ENCODE assay signal across 8 cellular contexts in genomic region chr14:69013943-69014782, GRCh38. TPM values are rescaled to one million over a fixed set of nuclear protein-coding genes. Genes with fewer than 3 reads are reported as not detected.
A peak's percentile ranks its signal among the peaks of the same experiment; 100 is the strongest.
DNase-seq lines count a peak whose midpoint lies in the region; ATAC-seq and TF ChIP-seq lines count a peak whose summit lies in the region.

No MANE protein-coding gene starts in this region.

- no peak overlapping the region for H3K23ac ChIP-seq in mesendoderm (ENCODE audit: low read length)

- peak; percentile 71 for DNase-seq in DMS153 (lab: John Stamatoyannopoulos, UW)
- peak; percentile 18 for DNase-seq in NCI-H1092 (lab: John Stamatoyannopoulos, UW)
- peak; percentile 16 for DNase-seq in astrocyte of the spinal cord (ENCODE audit: low read depth, low spot score)
- DNase-seq in mesendoderm: peak; percentile 62

- no peak overlapping the region for H3K4ac ChIP-seq in mesendoderm (ENCODE audit: low read depth, low read length)

- no peak overlapping the region for H2BK120ac ChIP-seq in mesendoderm (ENCODE audit: low read depth, low read length)

- H3K56ac ChIP-seq in mesendoderm (ENCODE audit: low read length): no peak overlapping the region

- H3K27me3 ChIP-seq in mesendoderm (ENCODE audit: insufficient read depth, low read length, poor library complexity) (no peaks in the 10 kb centered on the region), gastroesophageal sphincter (no peaks in the 10 kb centered on the region)

- TF ChIP-seq CTCF in astrocyte of the spinal cord (IDR thresholded peaks at IDR 0.05; ENCODE audit: low read depth, low read length) (no peak), gastroesophageal sphincter (IDR thresholded peaks at IDR 0.05) (no peak)

- H3K18ac ChIP-seq in mesendoderm (ENCODE audit: low read length): no peak overlapping the region

- no peak overlapping the region for H3K9ac ChIP-seq in mesendoderm (ENCODE audit: low read length)

- no peak overlapping the region for H2BK5ac ChIP-seq in mesendoderm (ENCODE audit: low read length)

- in situ Hi-C loops in astrocyte of the spinal cord (cut with HindIII; ENCODE audit: low sequenced_read_pairs): no loop called here

- TF ChIP-seq POLR2A in gastroesophageal sphincter (IDR thresholded peaks at IDR 0.05): no peak

- H4K5ac ChIP-seq in mesendoderm (ENCODE audit: low read length): no peak overlapping the region

- H3K4me2 ChIP-seq in mesendoderm (ENCODE audit: low read length): no peak overlapping the region

- no peak for TF ChIP-seq EP300 in gastroesophageal sphincter (IDR thresholded peaks at IDR 0.05)

- no peak overlapping the region for H2BK15ac ChIP-seq in mesendoderm (replicated peaks; ENCODE audit: low read depth)

- H3K4me3 ChIP-seq in astrocyte of the spinal cord (ENCODE audit: low read depth, low read length) (no peak overlapping the region), mesendoderm (ENCODE audit: low read length) (no peak overlapping the region), gastroesophageal sphincter (no peak overlapping the region)

- H3K4me1 ChIP-seq in mesendoderm (ENCODE audit: control insufficient read depth, low read depth, low read length): peaks cover 2% of the 10 kb centered on the region
- H3K4me1 ChIP-seq in gastroesophageal sphincter: peaks cover 0 to 6% (median 0%) of the 10 kb centered on the region in 3 donors

- no peak overlapping the region for H3K27ac ChIP-seq in mesendoderm (ENCODE audit: low read depth, low read length)
- no peak overlapping the region for H3K27ac ChIP-seq in gastroesophageal sphincter

- no peak for ATAC-seq in GM19463 (IDR thresholded peaks at IDR 0.05; ENCODE audit: unreplicated experiment)
- ATAC-seq in GM18861 (IDR thresholded peaks at IDR 0.05; ENCODE audit: unreplicated experiment): no peak
- ATAC-seq in GM21737 (IDR thresholded peaks at IDR 0.05; ENCODE audit: unreplicated experiment): no peak
- no peak for ATAC-seq in gastroesophageal sphincter

- H3K79me2 ChIP-seq in mesendoderm (ENCODE audit: control insufficient read depth, insufficient read depth, low read length): no peaks in the 10 kb centered on the region

- no peaks in the 10 kb centered on the region for H3K9me3 ChIP-seq in gastroesophageal sphincter

- H3K36me3 ChIP-seq in mesendoderm (ENCODE audit: control insufficient read depth, insufficient read depth, low read length) (no peaks in the 10 kb centered on the region), gastroesophageal sphincter (no peaks in the 10 kb centered on the region)

- no CpG with 5 or more reads among the region's 12 CpGs for WGBS in mesendoderm (ENCODE audit: extremely low coverage, insufficient coverage, low lambda C conversion rate)
- 80% methylated on average over 2 of the region's 12 CpGs; no CpG with 5 or more reads in 1 of the 2 donors for WGBS in gastroesophageal sphincter (ENCODE audit: low coverage in 1 of 2), 2 donors

- no peak overlapping the region for H4K8ac ChIP-seq in mesendoderm (ENCODE audit: low read depth, low read length)

- no peaks in the 10 kb centered on the region for H3K79me1 ChIP-seq in mesendoderm (ENCODE audit: low read length)

- no peak overlapping the region for H2AK5ac ChIP-seq in mesendoderm (ENCODE audit: low read length)

RNA-seq across cellular contexts. Expression of gene ACTN1, which starts 35.1 kb away (rescaled TPM):
- 242 TPM for polyA plus RNA-seq in mesendoderm (2013, experiment 1 of 2)
- polyA plus RNA-seq in mesendoderm (2013, experiment 2 of 2): 251 TPM
- 1,000 to 10,000 TPM in 2 of 4 donors, 100 to 1,000 TPM in 2; 776 to 1,910 (median 969) TPM for total RNA-seq in gastroesophageal sphincter

Comparison
In these comparisons a context has a peak if more than half of its experiments do, and no peak if none do; other contexts are left out.
1. DNase-seq: peak in every context shown above with its lines; median percentile 71 in DMS153; 62 in mesendoderm; 18 in NCI-H1092; 16 in astrocyte of the spinal cord.